In genomic region chr19:2573916-2574315, GRCh38 we compare ENCODE assay signal across 16 cellular contexts.
"Had no signal": no experiment of that assay in that cellular context is flagged by ENCODE, and none has a peak within 500 bp of the region (broad histone marks: within the 10 kb centered on the region; RNA-seq: fewer than 3 reads in every experiment).

No MANE protein-coding gene starts in this region.

- H3K4me3 Mint-ChIP-seq: activated CD4-positive, alpha-beta T cell treated with anti-CD3 and anti-CD28 coated beads, Interleukin-2, amount 10 ng/mL, durations not matched to agents 24 days and 14 days; activated T-cell treated with anti-CD3 and anti-CD28 coated beads, Interleukin-2, amount 50 U/mL, for 4 hours; immature natural killer cell; naive thymus-derived CD8-positive, alpha-beta T cell; stimulated activated naive CD8-positive, alpha-beta T cell treated with anti-CD3 and anti-CD28 coated beads, Interleukin-15, amount 100 ng/mL, for 72 hours had no signal

- DNase-seq: activated CD4-positive, alpha-beta T cell treated with anti-CD3 and anti-CD28 coated beads, Interleukin-2, amount 10 ng/mL, durations not matched to agents 24 days and 14 days; activated CD8-positive, alpha-beta memory T cell treated with anti-CD3 and anti-CD28 coated beads, Interleukin-2, amount 50 U/mL, for 4 hours; activated naive CD4-positive, alpha-beta T cell treated with anti-CD3 and anti-CD28 coated beads, Interleukin-2, amount 50 U/mL, for 16 hours; activated T-cell treated with anti-CD3 and anti-CD28 coated beads, Interleukin-2, amount 50 U/mL, for 4 hours; cortex of kidney; effector CD4-positive, alpha-beta T cell; immature natural killer cell; mesendoderm; naive thymus-derived CD8-positive, alpha-beta T cell; nucleus accumbens; retina; SK-N-SH; stimulated activated naive CD8-positive, alpha-beta T cell treated with anti-CD3 and anti-CD28 coated beads, Interleukin-15, amount 100 ng/mL, for 72 hours; T1000 had no signal

- H3K27me3 ChIP-seq: ascending aorta had no signal

- H3K36me3 ChIP-seq: ascending aorta had no signal

- H3K4me3 ChIP-seq: ascending aorta had no signal

- H3K4me1 Mint-ChIP-seq: immature natural killer cell had no signal

- H3K9me3 Mint-ChIP-seq: immature natural killer cell had no signal

- H3K9me3 ChIP-seq: ascending aorta, SK-N-SH had no signal

- H3K27me3 Mint-ChIP-seq: naive thymus-derived CD8-positive, alpha-beta T cell had no signal

- ATAC-seq: activated T-cell treated with anti-CD3 and anti-CD28 coated beads, Interleukin-2, amount 50 U/mL, for 4 hours; esophagus mucosa; naive thymus-derived CD8-positive, alpha-beta T cell; stimulated activated naive CD8-positive, alpha-beta T cell treated with anti-CD3 and anti-CD28 coated beads, Interleukin-15, amount 100 ng/mL, for 72 hours had no signal

- H3K27ac ChIP-seq: ascending aorta had no signal

- H3K27ac Mint-ChIP-seq: activated CD4-positive, alpha-beta T cell treated with anti-CD3 and anti-CD28 coated beads, Interleukin-2, amount 10 ng/mL, durations not matched to agents 24 days and 14 days; naive thymus-derived CD8-positive, alpha-beta T cell had no signal
